In genomic region chr6:3990692-3991491, GRCh38 we compare ENCODE assay signal across 8 cellular contexts.
A peak's percentile ranks its signal among the peaks of the same experiment; 100 is the strongest.
DNase-seq lines count a peak whose midpoint lies in the region; ATAC-seq and TF ChIP-seq lines count a peak whose summit lies in the region.

No MANE protein-coding gene starts in this region.

- no peak for TF ChIP-seq POLR2A in Peyer's patch (IDR thresholded peaks at IDR 0.05)

- POLR2A ChIA-PET in AG04450 (lab: Yijun Ruan, JAX), result interaction anchor here (0.7 to 1.0 kb wide), 3 partner anchors 13 to 732 kb away, joined by 3 to 4 read pairs (median 4); no protein-coding TSS in a partner anchor

- H3K27ac Mint-ChIP-seq in neural crest cell (ENCODE audit: unreplicated experiment), result peak overlapping the region; percentile 45

- TF ChIP-seq EP300 in Ishikawa (IDR thresholded peaks at IDR 0.05; ENCODE audit: borderline replicate concordance), result peak; percentile 30; the same call in 1 of the 2 replicates

- H3K4me3 ChIP-seq in AG04450 (ENCODE audit: low read depth, low read length) (no peak overlapping the region), Peyer's patch (peak overlapping the region in 2 of 4 donors; percentile 40 to 44), fibroblast of the aortic adventitia (ENCODE audit: low read depth, low read length) (peak overlapping the region; percentile 64)

- H3K36me3 ChIP-seq in Peyer's patch, result no peaks in the 10 kb centered on the region

- H3K9me3 ChIP-seq in AG04450 (ENCODE audit: control insufficient read depth, insufficient read depth, low read length) (no peaks in the 10 kb centered on the region), Peyer's patch (no peaks in the 10 kb centered on the region)

- TF ChIP-seq CTCF in AG04450 (IDR thresholded peaks at IDR 0.05; ENCODE audit: low read depth, low read length) (peak; percentile 97), Peyer's patch (IDR thresholded peaks at IDR 0.05) (peak; percentile 19 to 85 (median 80)), fibroblast of the aortic adventitia (IDR thresholded peaks at IDR 0.05; ENCODE audit: insufficient read depth, low read length) (peak; percentile 91), neural crest cell (conservative IDR thresholded peaks at IDR 0.05) (peak; percentile 93)

- H3K27ac ChIP-seq in AG04450 (ENCODE audit: low read depth, low read length) (no peak overlapping the region), Peyer's patch (peak overlapping the region in 2 of 4 donors; percentile 22 to 43)

- no peaks in the 10 kb centered on the region for H3K27me3 Mint-ChIP-seq in neural crest cell (ENCODE audit: low read depth)

- no peak overlapping the region for H3K4me3 Mint-ChIP-seq in neural crest cell

- H3K4me1 Mint-ChIP-seq in neural crest cell, result peaks cover 22% of the 10 kb centered on the region

- H3K9me3 Mint-ChIP-seq in neural crest cell, result no peaks in the 10 kb centered on the region

- peaks cover 0 to 4% (median 1%) of the 10 kb centered on the region in 4 donors for H3K4me1 ChIP-seq in Peyer's patch

- CTCF ChIA-PET in AG04450 (lab: Charles Lee), result interaction anchor here (0.6 to 6.0 kb wide), 19 partner anchors 12 to 440 kb away, joined by 3 to 42 read pairs (median 5); partner anchors contain the start of genes ECI2 and FAM50B

- H3K36me3 Mint-ChIP-seq in neural crest cell (ENCODE audit: low read depth), result peaks cover 3% of the 10 kb centered on the region

- H3K27me3 ChIP-seq in AG04450 (ENCODE audit: control insufficient read depth, insufficient read depth, low read length) (no peaks in the 10 kb centered on the region), Peyer's patch (no peaks in the 10 kb centered on the region)

- DNase-seq in AG04450 (ENCODE audit: low read depth, low spot score), result peak; percentile 76
- DNase-seq in Peyer's patch, result peak; percentile 72 to 92 (median 86)
- peak; percentile 39 to 43 for DNase-seq in activated T-helper 1 cell treated with anti-CD3 and anti-CD28 coated beads, Interleukin-2, amount 50 U/mL, for 16 hours (ENCODE audit: low read depth in 1 of 2, low spot score in 1 of 2)
- peak; percentile 95 for DNase-seq in fibroblast of the aortic adventitia (ENCODE audit: low read depth)
- peak; percentile 83 for DNase-seq in neural crest cell (ENCODE audit: low read depth, low spot score)
- DNase-seq in stimulated activated naive CD8-positive, alpha-beta T cell treated with anti-CD3 and anti-CD28 coated beads, Interleukin-15, Interleukin-2, amounts not matched to agents 100 U/mL and 50 U/mL, for 24 hours, result peak; percentile 84

- TF ChIP-seq RAD21 in Ishikawa (IDR thresholded peaks at IDR 0.05; ENCODE audit: low read depth), result peak; percentile 93

- peak; percentile 80 for ATAC-seq in GM19025 (IDR thresholded peaks at IDR 0.05; ENCODE audit: low read depth, unreplicated experiment)
- peak; percentile 98 for ATAC-seq in stimulated activated naive CD8-positive, alpha-beta T cell treated with anti-CD3 and anti-CD28 coated beads, Interleukin-15, Interleukin-2, amounts not matched to agents 100 U/mL and 50 U/mL, for 24 hours

TF ChIP-seq in Ishikawa, 13 proteins besides CTCF, POLR2A, EP300 and RAD21:
- TF ChIP-seq TEAD4 (IDR thresholded peaks at IDR 0.05), result peak; percentile 74
- TF ChIP-seq NFIC (IDR thresholded peaks at IDR 0.05), result peak; percentile 44
- TF ChIP-seq CEBPB (IDR thresholded peaks at IDR 0.05), result no peak
- TF ChIP-seq MAX (IDR thresholded peaks at IDR 0.05), result peak; percentile 7; the same call in 1 of the 2 replicates
- peak; percentile 72 for TF ChIP-seq YY1 (IDR thresholded peaks at IDR 0.05; ENCODE audit: low read depth)

Comparison
In these comparisons a context has a peak if more than half of its experiments do, and no peak if none do; other contexts are left out.
1. DNase-seq: peak in every context shown above with its lines; median percentile 95 in fibroblast of the aortic adventitia; 86 in Peyer's patch; 84 in stimulated activated naive CD8-positive, alpha-beta T cell treated with anti-CD3 and anti-CD28 coated beads, Interleukin-15, Interleukin-2, amounts not matched to agents 100 U/mL and 50 U/mL, for 24 hours; 83 in neural crest cell; 76 in AG04450; 41 in activated T-helper 1 cell treated with anti-CD3 and anti-CD28 coated beads, Interleukin-2, amount 50 U/mL, for 16 hours.